In the genomic region with DNA sequence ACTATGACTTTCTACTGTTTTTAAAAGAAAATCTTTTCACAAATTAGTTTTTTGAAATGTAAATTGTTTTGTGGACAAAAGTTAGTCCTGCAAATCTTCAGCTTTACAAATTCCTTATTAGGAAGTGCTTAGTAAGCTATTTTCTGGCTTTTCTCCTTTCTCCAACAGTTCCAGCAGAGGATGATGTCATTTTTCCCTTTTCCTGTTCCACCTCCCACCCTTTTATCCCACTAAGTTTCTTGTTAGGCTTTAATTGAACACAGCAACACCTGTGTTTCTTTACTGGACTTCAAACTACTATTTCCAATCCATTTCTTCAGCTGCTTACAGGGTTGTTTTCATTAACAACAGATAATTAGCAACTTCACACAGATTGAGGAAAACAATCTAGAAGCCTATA, we compare ENCODE assay signal across 1 cellular context.
TF ChIP-seq lines count a peak whose summit lies in the region.

No MANE protein-coding gene starts in this region.

TF ChIP-seq in GM23338, 12 proteins besides CTCF, POLR2A, EP300 and RAD21 (continued from another document):
- no peak for TF ChIP-seq ZNF462 (CRISPR knock-in tag; IDR thresholded peaks at IDR 0.05)
- TF ChIP-seq ZNF331 (CRISPR knock-in tag; IDR thresholded peaks at IDR 0.05; ENCODE audit: low read depth): no peak
- TF ChIP-seq EZH2 (IDR thresholded peaks at IDR 0.05; ENCODE audit: low read depth, unreplicated experiment): no peak
- no peak for TF ChIP-seq JUNB (IDR thresholded peaks at IDR 0.05; ENCODE audit: unreplicated experiment)
- TF ChIP-seq CREB1 (CRISPR knock-in tag; IDR thresholded peaks at IDR 0.05; ENCODE audit: low read depth): no peak
- TF ChIP-seq ZNF114 (CRISPR knock-in tag; IDR thresholded peaks at IDR 0.05): no peak
- no peak for TF ChIP-seq STAT1 (IDR thresholded peaks at IDR 0.05; ENCODE audit: unreplicated experiment)
- no peak for TF ChIP-seq NANOG (IDR thresholded peaks at IDR 0.05; ENCODE audit: borderline replicate concordance)
- no peak for TF ChIP-seq EZH2phosphoT487 (IDR thresholded peaks at IDR 0.05; ENCODE audit: unreplicated experiment)
